Comparison of ENCODE assay signal across 15 cellular contexts in the genomic region with DNA sequence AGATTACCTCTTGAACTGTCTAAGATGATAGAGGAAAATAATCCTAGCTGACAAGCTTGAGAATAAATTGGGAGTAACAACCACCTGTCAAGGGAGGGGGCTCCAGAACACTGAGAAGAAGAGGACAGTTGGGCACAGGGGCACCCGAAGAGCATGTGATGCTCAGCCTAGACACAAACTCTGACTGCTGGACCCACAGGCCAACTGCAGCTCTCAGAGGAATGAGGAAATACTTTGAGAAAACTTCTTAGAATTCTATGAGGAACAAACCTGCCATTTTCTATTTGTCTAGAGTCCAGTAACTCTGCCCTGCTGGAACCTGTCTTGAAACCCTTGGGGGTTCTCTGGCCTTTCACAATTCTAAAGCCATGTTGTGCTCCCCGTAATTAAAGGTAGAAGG.
"Had no signal": no experiment of that assay in that cellular context is flagged by ENCODE, and none has a peak within 500 bp of the region (broad histone marks: within the 10 kb centered on the region; RNA-seq: fewer than 3 reads in every experiment).

No MANE protein-coding gene starts in this region.

- H3K27ac ChIP-seq: prostate gland, right lobe of liver, testis, upper lobe of right lung had no signal

- ATAC-seq: activated T-helper 17 cell treated with anti-CD3 and anti-CD28 coated beads, Interleukin-2, amount 50 U/mL, for 72 hours; left lobe of liver; natural killer cell treated with Interleukin-12 subunit alpha and Interleukin-12 subunit beta and Interleukin-15 and Interleukin-18, amount 100 ng/mL, for 72 hours; right lobe of liver; upper lobe of right lung had no signal

- H3K4me3 ChIP-seq: prostate gland, right lobe of liver, testis, upper lobe of right lung had no signal

- H3K4me1 ChIP-seq: prostate gland, right lobe of liver, testis, upper lobe of right lung had no signal

- H3K36me3 ChIP-seq: prostate gland, right lobe of liver, upper lobe of right lung had no signal

- H3K9me3 ChIP-seq: prostate gland, right lobe of liver, testis, upper lobe of right lung had no signal

- DNase-seq: activated CD4-positive, alpha-beta T cell treated with anti-CD3 and anti-CD28 coated beads, Interleukin-2, amount 50 U/mL, for 1 hour; activated CD4-positive, CD25-positive, alpha-beta regulatory T cell; activated naive CD4-positive, alpha-beta T cell treated with anti-CD3 and anti-CD28 coated beads, Interleukin-2, amount 10 ng/mL, durations not matched to agents 7 days and 5 days; activated T-cell treated with anti-CD3 and anti-CD28 coated beads for 4 hours; dermis blood vessel endothelial cell; head of caudate nucleus; nucleus accumbens; right lobe of liver; stimulated activated CD4-positive, alpha-beta T cell treated with anti-CD3 and anti-CD28 coated beads, Interleukin-2, amount 100 ng/mL, for 48 hours; testis; upper lobe of right lung had no signal

- H3K27me3 ChIP-seq: right lobe of liver, testis, upper lobe of right lung had no signal
